12 cellular contexts compared by ENCODE assay signal in genomic region chr13:113411216-113412023, GRCh38. TPM values are rescaled to one million over a fixed set of nuclear protein-coding genes. Genes with fewer than 3 reads are reported as not detected.
DNase-seq lines count a peak whose midpoint lies in the region; FAIRE-seq and TF ChIP-seq lines count a peak whose summit lies in the region.
"Had no signal": no experiment of that assay in that cellular context is flagged by ENCODE, and none has a peak within 500 bp of the region (broad histone marks: within the 10 kb centered on the region; RNA-seq: fewer than 3 reads in every experiment).

No MANE protein-coding gene starts in this region.

- POLR2A ChIA-PET in H1 (lab: Charles Lee; ENCODE audit: partially characterized antibody), result interaction anchor here (1.1 to 1.4 kb wide), 2 partner anchors 10 to 86 kb away, joined by 3 to 4 read pairs; no protein-coding TSS in a partner anchor

- peak overlapping the region; percentile 25; the same call in 1 of the 2 replicates for H4K8ac ChIP-seq in H1 (ENCODE audit: extremely low read depth, insufficient read depth, low read length)

- no peaks in the 10 kb centered on the region for H3K27me3 ChIP-seq in H1 (replicated peaks in 1 of 4; ENCODE audit: control insufficient read depth in 3 of 4, extremely low read depth in 1 of 4, insufficient read depth in 3 of 4, low read length in 3 of 4)
- H3K27me3 ChIP-seq in thyroid gland, result no peaks in the 10 kb centered on the region
- no peaks in the 10 kb centered on the region for H3K27me3 ChIP-seq in endodermal cell (ENCODE audit: control insufficient read depth, insufficient read depth, low read length, poor library complexity, severe bottlenecking)

- H2BK120ac ChIP-seq in H1 (replicated peaks; ENCODE audit: low read depth, low read length), result no peak overlapping the region

- no peak overlapping the region for H3K4me2 ChIP-seq in H1 (ENCODE audit: insufficient read depth in 1 of 2, low read depth in 2 of 2, low read length in 2 of 2)

- H3K4me1 ChIP-seq in H1 (replicated peaks in 1 of 4; ENCODE audit: control insufficient read depth in 3 of 4, insufficient read depth in 4 of 4, low read length in 3 of 4) (peaks cover 0 to 7% (median 0%) of the 10 kb centered on the region in 4 experiments; a peak in 2 of 7 replicates), thyroid gland (peaks cover 0 to 4% of the 10 kb centered on the region in 2 donors), endodermal cell (ENCODE audit: control insufficient read depth, insufficient read depth, low read length) (no peaks in the 10 kb centered on the region)
- H3K4me1 ChIP-seq: HAP-1 had no signal

- TF ChIP-seq RAD21 in H1 (IDR thresholded peaks at IDR 0.05 in 1 of 2, conservative IDR thresholded peaks at IDR 0.05 in 1 of 2; ENCODE audit: low read depth in 2 of 2, low read length in 2 of 2), result no peak

- 0 out of 2 replicates have a peak overlapping the region, but pooled peaks have one; percentile 5 for H2BK15ac ChIP-seq in H1 (ENCODE audit: low read length)

- peak overlapping the region; percentile 89 for H3K27ac Mint-ChIP-seq in nephron progenitor cell
- H3K27ac Mint-ChIP-seq in endodermal cell, result no peak overlapping the region
- H3K27ac Mint-ChIP-seq: activated CD8-positive, alpha-beta T cell treated with anti-CD3 and anti-CD28 coated beads for 36 hours had no signal

- H3K36me3 ChIP-seq in H1 (ENCODE audit: control insufficient read depth in 2 of 4, insufficient read depth in 4 of 4, low read length in 3 of 4), result no peaks in the 10 kb centered on the region
- H3K36me3 ChIP-seq in thyroid gland, result no peaks in the 10 kb centered on the region
- H3K36me3 ChIP-seq in endodermal cell (ENCODE audit: control insufficient read depth, insufficient read depth, low read length), result no peaks in the 10 kb centered on the region
- H3K36me3 ChIP-seq: HAP-1 had no signal

- no peak overlapping the region for H2BK12ac ChIP-seq in H1 (ENCODE audit: low read depth, low read length)

- no peak for FAIRE-seq in H1 (lab: Jason Lieb, UNC)
- FAIRE-seq: G401.6 had no signal

- H3K36me3 Mint-ChIP-seq in nephron progenitor cell (ENCODE audit: low read depth) (peaks cover 5% of the 10 kb centered on the region), endodermal cell (ENCODE audit: low read depth) (peaks cover 2% of the 10 kb centered on the region)

- H2BK5ac ChIP-seq in H1 (ENCODE audit: low read depth, low read length), result no peak overlapping the region

- H3K27me3 Mint-ChIP-seq in nephron progenitor cell (ENCODE audit: low read depth, poor library complexity) (peaks cover 7% of the 10 kb centered on the region), endodermal cell (ENCODE audit: insufficient read depth) (no peaks in the 10 kb centered on the region)

- no peaks in the 10 kb centered on the region; a peak in 1 of 4 replicates for H3K9me3 ChIP-seq in H1 (ENCODE audit: insufficient read depth in 2 of 2, low read depth in 1 of 2, low read length in 1 of 2)
- no peaks in the 10 kb centered on the region for H3K9me3 ChIP-seq in thyroid gland
- H3K9me3 ChIP-seq in endodermal cell (ENCODE audit: control insufficient read depth, low read length), result no peaks in the 10 kb centered on the region
- H3K9me3 ChIP-seq: HAP-1 had no signal

- intact Hi-C loops in thyroid gland (cut with DNase I), result no loop called here

- H2AFZ ChIP-seq in H1 (ENCODE audit: low read length), result no peak overlapping the region

- no peak overlapping the region for H3K23ac ChIP-seq in H1 (ENCODE audit: insufficient read length)

- H3K27ac ChIP-seq in H1 (ENCODE audit: low read depth, low read length), result no peak overlapping the region
- H3K27ac ChIP-seq in thyroid gland, result no peak overlapping the region
- H3K27ac ChIP-seq in endodermal cell (ENCODE audit: low read depth, low read length), result no peak overlapping the region

- H3K79me1 ChIP-seq in H1 (ENCODE audit: low read depth, low read length), result no peaks in the 10 kb centered on the region

- 91% methylated on average over 30 of the region's 30 CpGs; no CpG with 5 or more reads in 1 of the 2 experiments for WGBS in H1 (ENCODE audit: extremely low coverage in 1 of 2, insufficient coverage in 1 of 2, insufficient read length in 1 of 2, insufficient replicate concordance in 2 of 2, low coverage in 1 of 2, low lambda C conversion rate in 2 of 2, missing lambda C conversion rate in 1 of 2), 2 experiments
- WGBS in thyroid gland, 2 donors, result 80 to 85% methylated on average over 19 to 29 of the region's 30 CpGs
- 92 to 94% methylated on average over 19 to 30 of the region's 30 CpGs for whole genome bisulfite sequencing in endodermal cell (ENCODE audit: insufficient coverage in 1 of 2, insufficient read length in 1 of 2), 2 experiments

- TF ChIP-seq POLR2A in H1 (IDR thresholded peaks at IDR 0.05; ENCODE audit: control extremely low read depth in 1 of 2, low read depth in 2 of 2, low read length in 2 of 2) (no peak), thyroid gland (IDR thresholded peaks at IDR 0.05) (no peak)

- H3K9ac ChIP-seq in H1 (replicated peaks in 1 of 4; ENCODE audit: extremely low read depth in 1 of 4, low read depth in 3 of 4, low read length in 3 of 4), result no peak overlapping the region
- no peak overlapping the region for H3K9ac ChIP-seq in endodermal cell (ENCODE audit: extremely low read depth, low read length, poor library complexity, severe bottlenecking)

- no peak overlapping the region for H4K91ac ChIP-seq in H1 (replicated peaks; ENCODE audit: insufficient read length, low read length)

- no peak for TF ChIP-seq CTCF in H1 (IDR thresholded peaks at IDR 0.05; ENCODE audit: control extremely low read depth in 1 of 3, insufficient read depth in 1 of 3, low read depth in 1 of 3, low read length in 3 of 3)
- no peak for TF ChIP-seq CTCF in nephron progenitor cell (IDR thresholded peaks at IDR 0.05)
- TF ChIP-seq CTCF in thyroid gland (IDR thresholded peaks at IDR 0.05), result no peak
- no peak for TF ChIP-seq CTCF in endodermal cell (conservative IDR thresholded peaks at IDR 0.05)

- no peak overlapping the region for H3K14ac ChIP-seq in H1 (ENCODE audit: insufficient read length)

- H3K4ac ChIP-seq in H1 (replicated peaks; ENCODE audit: insufficient read length, low read depth, low read length), result no peak overlapping the region

- H3K23me2 ChIP-seq in H1 (ENCODE audit: low read depth, low read length), result no peaks in the 10 kb centered on the region

- H4K20me1 ChIP-seq in H1 (replicated peaks in 1 of 2; ENCODE audit: control insufficient read depth in 1 of 2, insufficient read depth in 2 of 2, low read length in 2 of 2), result peaks cover 0 to 1% of the 10 kb centered on the region in 2 experiments

- no peak overlapping the region for H2BK20ac ChIP-seq in H1 (ENCODE audit: low read length)

- H3K4me3 ChIP-seq in H1 (ENCODE audit: extremely low read depth in 1 of 4, insufficient read depth in 2 of 4, low read depth in 3 of 4, low read length in 4 of 4) (no peak overlapping the region), thyroid gland (replicated peaks in 1 of 3) (no peak overlapping the region), endodermal cell (ENCODE audit: low read length) (no peak overlapping the region)
- H3K4me3 ChIP-seq: HAP-1 had no signal

- no peaks in the 10 kb centered on the region for H3K79me2 ChIP-seq in H1 (ENCODE audit: control insufficient read depth in 1 of 2, insufficient read depth in 2 of 2, low read length in 2 of 2)

- H3K9me3 Mint-ChIP-seq in nephron progenitor cell, result peaks cover 14% of the 10 kb centered on the region
- H3K9me3 Mint-ChIP-seq in endodermal cell, result peaks cover 4% of the 10 kb centered on the region
- H3K9me3 Mint-ChIP-seq: activated CD8-positive, alpha-beta T cell treated with anti-CD3 and anti-CD28 coated beads for 36 hours had no signal

- peaks cover 53% of the 10 kb centered on the region for H3K4me1 Mint-ChIP-seq in nephron progenitor cell
- no peaks in the 10 kb centered on the region for H3K4me1 Mint-ChIP-seq in endodermal cell

- no peak overlapping the region for H3K4me3 Mint-ChIP-seq in nephron progenitor cell
- H3K4me3 Mint-ChIP-seq in endodermal cell, result no peak overlapping the region
- H3K4me3 Mint-ChIP-seq: activated CD8-positive, alpha-beta T cell treated with anti-CD3 and anti-CD28 coated beads for 36 hours had no signal

- no peak overlapping the region for H2AK5ac ChIP-seq in H1 (ENCODE audit: low read depth, low read length)

- H3K56ac ChIP-seq in H1 (replicated peaks; ENCODE audit: insufficient read length, low read depth, low read length), result no peak overlapping the region

- no peak for TF ChIP-seq EP300 in H1 (IDR thresholded peaks at IDR 0.05; ENCODE audit: borderline replicate concordance in 1 of 2, low read depth in 2 of 2, low read length in 2 of 2)

- CTCF ChIA-PET in H1 (lab: Charles Lee; ENCODE audit: partially characterized antibody), result interaction anchor here (0.6 to 2.6 kb wide), 5 partner anchors 8 to 150 kb away, joined by 3 to 12 read pairs (median 4); no protein-coding TSS in a partner anchor

- peak; percentile 94 for DNase-seq in AG20443 (ENCODE audit: low spot score)
- peak; percentile 32 for DNase-seq in NCI-H226
- no peak for DNase-seq in H1 (ENCODE audit: low read depth in 1 of 2, low spot score in 2 of 2)
- DNase-seq in nephron progenitor cell, result no peak
- no peak for DNase-seq in thyroid gland
- no peak for DNase-seq in nucleus accumbens (lab: John Stamatoyannopoulos, UW)
- DNase-seq in NCI-H2196 treated with DMSO at 0.1 percent for 48 hours (lab: John Stamatoyannopoulos, UW; ENCODE audit: unreplicated experiment), result no peak
- DNase-seq in endodermal cell, result no peak
- DNase-seq: NCI-H2081 treated with DMSO at 0.1 percent for 48 hours had no signal

- no peak overlapping the region for H3K18ac ChIP-seq in H1 (ENCODE audit: extremely low read depth, low read length)

- H4K5ac ChIP-seq in H1 (ENCODE audit: insufficient read length, low read depth, low read length), result no peak overlapping the region

RNA-seq across cellular contexts. Expression of gene ADPRHL1, which starts 41.9 kb away (rescaled TPM):
- total RNA-seq in H1 (2021; fragmentation: NEBNext Ultra II Directional; extraction: Animal tissue kit (Norgen Biotek cat#: 25700)), result 1.7 and 2.0 TPM in 2 replicates
- polyA plus RNA-seq in H1 (2011; rRNA removed), result 0.74 and 1.3 TPM in 2 replicates
- 1.0 TPM for polyA plus RNA-seq in H1 (2011; cell fraction: cytosol; rRNA removed)
- polyA plus RNA-seq in H1 (2011; cell fraction: nucleus; rRNA removed), result 1.5 TPM
- polyA plus RNA-seq in H1 (2012, experiment 1 of 2), result 0.77 to 1.4 TPM (median 1.2 TPM) in 4 replicates
- 0.49 TPM for polyA plus RNA-seq in H1 (2012, experiment 2 of 2)
- polyA plus RNA-seq in H1 (2013, experiment 1 of 2), result 0.75 TPM
- polyA plus RNA-seq in H1 (2013, experiment 2 of 2), result 0.52 TPM
- polyA minus RNA-seq in H1 (2011; rRNA and poly(A)+ RNA removed), result 0.34 and 0.76 TPM in 2 replicates
- not detected for polyA minus RNA-seq in H1 (2011; cell fraction: cytosol; rRNA and poly(A)+ RNA removed)
- polyA minus RNA-seq in H1 (2011; cell fraction: nucleus; rRNA and poly(A)+ RNA removed), result 1.6 TPM
- total RNA-seq in thyroid gland (1 to 10 TPM in 2 of 4 donors, under 1 TPM in 2; 0.20 to 2.0 (median 1.0) TPM), endodermal cell (1 to 10 TPM; 1.6 to 2.9 TPM)
- 2.7 TPM for polyA plus RNA-seq in endodermal cell (2013, experiment 1 of 2)
- 3.2 TPM for polyA plus RNA-seq in endodermal cell (2013, experiment 2 of 2)

RNA-seq across cellular contexts. Expression of gene GRTP1, which starts 47.5 kb away (rescaled TPM):
- total RNA-seq in H1 (2021; fragmentation: NEBNext Ultra II Directional; extraction: Animal tissue kit (Norgen Biotek cat#: 25700)), result 52.0 and 54.3 TPM in 2 replicates
- polyA plus RNA-seq in H1 (2011; rRNA removed), result 34.7 and 47.5 TPM in 2 replicates
- polyA plus RNA-seq in H1 (2011; cell fraction: cytosol; rRNA removed), result 42.5 TPM
- 44.3 TPM for polyA plus RNA-seq in H1 (2011; cell fraction: nucleus; rRNA removed)
- 42.4 to 45.7 TPM (median 42.7 TPM) in 4 replicates for polyA plus RNA-seq in H1 (2012, experiment 1 of 2)
- 43.5 TPM for polyA plus RNA-seq in H1 (2012, experiment 2 of 2)
- polyA plus RNA-seq in H1 (2013, experiment 1 of 2), result 29.8 TPM
- polyA plus RNA-seq in H1 (2013, experiment 2 of 2), result 25.9 TPM
- polyA minus RNA-seq in H1 (2011; rRNA and poly(A)+ RNA removed), result 15.8 and 16.3 TPM in 2 replicates
- 33.6 TPM for polyA minus RNA-seq in H1 (2011; cell fraction: cytosol; rRNA and poly(A)+ RNA removed)
- 39.4 TPM for polyA minus RNA-seq in H1 (2011; cell fraction: nucleus; rRNA and poly(A)+ RNA removed)
- total RNA-seq in thyroid gland (1 to 10 TPM; 1.7 to 5.7 (median 5.1) TPM), endodermal cell (10 to 100 TPM; 31.4 to 35.1 TPM)
- polyA plus RNA-seq in endodermal cell (2013, experiment 1 of 2), result 7.6 TPM
- polyA plus RNA-seq in endodermal cell (2013, experiment 2 of 2), result 7.7 TPM
- total RNA-seq: activated CD8-positive, alpha-beta T cell treated with anti-CD3 and anti-CD28 coated beads for 36 hours had no signal

Comparison
In these comparisons a context has a peak if more than half of its experiments do, and no peak if none do; other contexts are left out.
1. DNase-seq: peak in AG20443 (single experiment) and NCI-H226 (single experiment); none in H1 (0 of 2), nephron progenitor cell (single experiment), thyroid gland (0 of 2), nucleus accumbens (0 of 56), NCI-H2196 treated with DMSO at 0.1 percent for 48 hours (single experiment) and endodermal cell (single experiment).